Comparison of ENCODE assay signal across 21 cellular contexts in genomic region chr1:35650416-35650815, GRCh38.
"Had no signal": no experiment of that assay in that cellular context is flagged by ENCODE, and none has a peak within 500 bp of the region (broad histone marks: within the 10 kb centered on the region; RNA-seq: fewer than 3 reads in every experiment).

No MANE protein-coding gene starts in this region.

- DNase-seq: activated CD4-positive, alpha-beta T cell treated with anti-CD3 and anti-CD28 coated beads, Interleukin-2, amount 10 ng/mL, durations not matched to agents 7 days and 5 days; activated CD8-positive, alpha-beta T cell treated with anti-CD3 and anti-CD28 coated beads, Interleukin-2, amount 10 ng/mL, durations not matched to agents 7 days and 5 days; activated naive CD4-positive, alpha-beta T cell treated with anti-CD3 and anti-CD28 coated beads for 36 hours; activated T-cell treated with anti-CD3 and anti-CD28 coated beads, Interleukin-2, amount 50 U/mL, for 24 hours; body of pancreas; caudate nucleus; foreskin keratinocyte; glutamatergic neuron; hypothalamus; islet precursor cell; left colon; lower lobe of right lung; natural killer cell; ovary; stimulated activated CD4-positive, alpha-beta T cell treated with anti-CD3 and anti-CD28 coated beads, Interleukin-4, amount 100 ng/mL, for 24 hours; T1000; testis; upper lobe of left lung had no signal

- ATAC-seq: activated CD4-positive, CD25-positive, alpha-beta regulatory T cell treated with anti-CD3 and anti-CD28 coated beads, Interleukin-2, amount 50 U/mL, for 24 hours; activated CD8-positive, alpha-beta T cell treated with anti-CD3 and anti-CD28 coated beads, Interleukin-2, amount 10 ng/mL, durations not matched to agents 7 days and 5 days; foreskin keratinocyte; left colon; lower lobe of right lung; natural killer cell; sciatic nerve; stimulated activated effector memory CD8-positive, alpha-beta T cell treated with anti-CD3 and anti-CD28 coated beads, Interleukin-12 subunit alpha, Interleukin-12 subunit beta, amount 100 ng/mL, for 72 hours had no signal
